ENCODE assay signal across 9 cellular contexts in genomic region chr6:41895300-41896233, GRCh38. TPM values are rescaled to one million over a fixed set of nuclear protein-coding genes. Genes with fewer than 3 reads are reported as not detected.
DNase-seq lines count a peak whose midpoint lies in the region; ATAC-seq and TF ChIP-seq lines count a peak whose summit lies in the region.
"Had no signal": no experiment of that assay in that cellular context is flagged by ENCODE, and none has a peak within 500 bp of the region (broad histone marks: within the 10 kb centered on the region; RNA-seq: fewer than 3 reads in every experiment).

USP49 (minus strand) TSS chr6:41895375; CDS start chr6:41806983, 88,392 bp downstream.

- H3K4me1 Mint-ChIP-seq in CD4-positive, alpha-beta memory T cell = peaks cover 9 to 12% (median 10%) of the 10 kb centered on the region in 4 donors

- intact Hi-C loops in CD4-positive, alpha-beta memory T cell (cut with micrococcal nuclease) = loop anchor here (1.0 to 2.0 kb wide), 4 partner anchors 26 to 149 kb away; partner anchors contain the start of genes BYSL, MED20, PRICKLE4 and TOMM6

- WGBS in ectodermal cell, 2 experiments = 0 to 1% methylated on average over 54 of the region's 55 CpGs
- WGBS in lung, 2 donors = 0 to 1% methylated on average over 54 to 55 of the region's 55 CpGs

- no peaks in the 10 kb centered on the region for H3K9me3 ChIP-seq in CD4-positive, alpha-beta memory T cell (ENCODE audit: control insufficient read depth in 1 of 2, low read length in 2 of 2)
- no peaks in the 10 kb centered on the region for H3K9me3 ChIP-seq in ectodermal cell (ENCODE audit: control insufficient read depth, low read length)
- no peaks in the 10 kb centered on the region for H3K9me3 ChIP-seq in lung (ENCODE audit: control insufficient read depth in 2 of 2, insufficient read depth in 1 of 2, low read length in 1 of 2)

- CTCF ChIA-PET in CD4-positive, alpha-beta memory T cell (lab: Charles Lee; ENCODE audit: partially characterized antibody) = interaction anchor here (0.6 to 4.2 kb wide), 7 partner anchors 19 to 155 kb away, joined by 3 to 27 read pairs (median 4); partner anchors contain the start of genes BYSL, MED20, TAF8 and TOMM6

- peak; percentile 77 for ATAC-seq in GM19452 (IDR thresholded peaks at IDR 0.05; ENCODE audit: unreplicated experiment)
- peak; percentile 30 for ATAC-seq in HG03575 (IDR thresholded peaks at IDR 0.05; ENCODE audit: extremely low read depth, insufficient number of reproducible peaks, low FRiP score, unreplicated experiment)
- ATAC-seq in lung (ENCODE audit: insufficient read depth, low FRiP score) = peak; percentile 98

- H3K4me3 Mint-ChIP-seq in CD4-positive, alpha-beta memory T cell = peak within 1 kb of the TSS in 2 of 8 donors; percentile 90 to 98
- H3K4me3 Mint-ChIP-seq: nephron had no signal

- peak within 1 kb of the TSS; percentile 77 for H3K27ac ChIP-seq in CD4-positive, alpha-beta memory T cell (ENCODE audit: low read depth, low read length)
- peak within 1 kb of the TSS; percentile 95 for H3K27ac ChIP-seq in ectodermal cell (ENCODE audit: insufficient read depth, low read depth, low read length, poor library complexity, severe bottlenecking)
- H3K27ac ChIP-seq in lung (ENCODE audit: low read depth in 1 of 2, low read length in 1 of 2) = peak within 1 kb of the TSS; percentile 75 to 94

- TF ChIP-seq CTCF in lung (IDR thresholded peaks at IDR 0.05; ENCODE audit: control extremely low read depth, extremely low read depth) = no peak

- no peaks in the 10 kb centered on the region for H3K27me3 Mint-ChIP-seq in CD4-positive, alpha-beta memory T cell

- no peaks in the 10 kb centered on the region for H3K36me3 ChIP-seq in CD4-positive, alpha-beta memory T cell (ENCODE audit: insufficient read depth, low read length)
- no peaks in the 10 kb centered on the region for H3K36me3 ChIP-seq in ectodermal cell (ENCODE audit: control insufficient read depth, insufficient read depth, low read length)
- H3K36me3 ChIP-seq in lung (ENCODE audit: control insufficient read depth in 2 of 2, insufficient read depth in 2 of 2, low read length in 2 of 2) = peaks cover 0 to 2% of the 10 kb centered on the region in 2 donors

- H3K36me3 Mint-ChIP-seq in CD4-positive, alpha-beta memory T cell = peaks cover 0 to 6% of the 10 kb centered on the region in 2 donors

- no peaks in the 10 kb centered on the region for H3K9me3 Mint-ChIP-seq in CD4-positive, alpha-beta memory T cell
- H3K9me3 Mint-ChIP-seq: nephron had no signal

- POLR2A ChIA-PET in CD4-positive, alpha-beta memory T cell (lab: Charles Lee; ENCODE audit: partially characterized antibody) = interaction anchor here (1.1 to 3.5 kb wide), 9 partner anchors 11 to 167 kb away, joined by 3 to 24 read pairs (median 8); partner anchors contain the start of genes BYSL, MED20, TAF8 and TOMM6

- peaks cover 23% of the 10 kb centered on the region for H3K4me1 ChIP-seq in CD4-positive, alpha-beta memory T cell (ENCODE audit: insufficient read depth, low read length)
- H3K4me1 ChIP-seq in ectodermal cell (ENCODE audit: control insufficient read depth, insufficient read depth, low read length) (no peaks in the 10 kb centered on the region), lung (ENCODE audit: control insufficient read depth in 2 of 2, insufficient read depth in 2 of 2, low read length in 2 of 2) (peaks cover 3 to 10% of the 10 kb centered on the region in 2 donors)

- H3K27ac Mint-ChIP-seq in CD4-positive, alpha-beta memory T cell = peak within 1 kb of the TSS in 6 of 7 donors; percentile 79 to 94 (median 90)

- peak within 1 kb of the TSS; percentile 74 to 91 for H3K4me3 ChIP-seq in CD4-positive, alpha-beta memory T cell (ENCODE audit: low read length in 2 of 2)
- H3K4me3 ChIP-seq in ectodermal cell (ENCODE audit: insufficient read depth, low read depth, low read length) = peak within 1 kb of the TSS; percentile 64
- H3K4me3 ChIP-seq in lung = peak within 1 kb of the TSS; percentile 78

- peak; percentile 86 to 92 (median 88) for DNase-seq in CD4-positive, alpha-beta memory T cell
- DNase-seq in NCI-H774 (lab: John Stamatoyannopoulos, UW) (peak; percentile 80), lung (ENCODE audit: low spot score) (peak; percentile 89)
- peak; percentile 94 to 97 for DNase-seq in activated CD4-positive, alpha-beta T cell treated with anti-CD3 and anti-CD28 coated beads, Interleukin-2, amount 50 U/mL, for 48 hours
- DNase-seq in stimulated activated CD4-positive, alpha-beta T cell treated with anti-CD3 and anti-CD28 coated beads, TNF-alpha, amount 100 ng/mL, for 4 hours (ENCODE audit: low read depth in 3 of 3) = peak; percentile 84 to 96 (median 88)

- no peaks in the 10 kb centered on the region for H3K27me3 ChIP-seq in CD4-positive, alpha-beta memory T cell (ENCODE audit: insufficient read depth, low read length)
- no peaks in the 10 kb centered on the region for H3K27me3 ChIP-seq in ectodermal cell (ENCODE audit: control insufficient read depth, insufficient read depth, low read length, poor library complexity, severe bottlenecking)
- no peaks in the 10 kb centered on the region for H3K27me3 ChIP-seq in lung (ENCODE audit: control insufficient read depth, insufficient read depth)

RNA-seq across cellular contexts. Expression of gene USP49, which starts in this region (rescaled TPM):
- total RNA-seq in CD4-positive, alpha-beta memory T cell = 1 to 10 TPM; 1.8 to 2.4 TPM
- under 1 TPM; 0.18 to 0.37 TPM for polyA plus RNA-seq in CD4-positive, alpha-beta memory T cell
- polyA plus RNA-seq in ectodermal cell (2013, experiment 1 of 4) = 54.8 TPM
- polyA plus RNA-seq in ectodermal cell (2013, experiment 2 of 4) = 75.4 TPM
- 33.9 TPM for polyA plus RNA-seq in ectodermal cell (2013, experiment 3 of 4)
- 42.3 TPM for polyA plus RNA-seq in ectodermal cell (2013, experiment 4 of 4)
- 1 to 10 TPM; 4.9 to 8.6 TPM for total RNA-seq in lung
- 1 to 10 TPM; 1.8 to 2.3 TPM for polyA plus RNA-seq in lung

Comparison
In these comparisons a context has a peak if more than half of its experiments do, and no peak if none do; other contexts are left out.
1. Peak in every context shown above with its lines: DNase-seq, ATAC-seq, H3K4me3 ChIP-seq and H3K27ac ChIP-seq.
2. ATAC-seq: peak in every context shown above with its lines; median percentile 98 in lung; 77 in GM19452; 30 in HG03575.